19 cellular contexts compared by ENCODE assay signal in genomic region chr3:132805071-132805470, GRCh38.
DNase-seq lines count a peak whose midpoint lies in the region; ATAC-seq and TF ChIP-seq lines count a peak whose summit lies in the region.
"Had no signal": no experiment of that assay in that cellular context is flagged by ENCODE, and none has a peak within 500 bp of the region (broad histone marks: within the 10 kb centered on the region; RNA-seq: fewer than 3 reads in every experiment).

No MANE protein-coding gene starts in this region.

- H3K4me2 ChIP-seq in mesenchymal stem cell (ENCODE audit: low read length, poor library complexity, severe bottlenecking): no peak overlapping the region
- peak overlapping the region; percentile 51 for H3K4me2 ChIP-seq in trophoblast cell (ENCODE audit: low read length)
- H3K4me2 ChIP-seq: A549, BLaER1, GM23338 had no signal

- H3K27ac ChIP-seq in breast epithelium (peak overlapping the region; percentile 8 to 61), mesenchymal stem cell (ENCODE audit: low read length, poor library complexity, severe bottlenecking) (peak overlapping the region; percentile 84), trophoblast cell (ENCODE audit: low read depth, low read length) (peak overlapping the region; percentile 88)
- H3K27ac ChIP-seq: 22Rv1, A549, BLaER1 had no signal

- H3K14ac ChIP-seq in mesenchymal stem cell (ENCODE audit: low read length in 2 of 2) (no peak overlapping the region), trophoblast cell (ENCODE audit: low read length) (peak overlapping the region; percentile 5)

- H3K9me3 Mint-ChIP-seq in MCF 10A (ENCODE audit: unreplicated experiment): no peaks in the 10 kb centered on the region
- H3K9me3 Mint-ChIP-seq: GM23338 had no signal

- no peak for TF ChIP-seq POLR2A in breast epithelium (IDR thresholded peaks at IDR 0.05)

- H3K36me3 ChIP-seq in breast epithelium (no peaks in the 10 kb centered on the region), mesenchymal stem cell (ENCODE audit: control insufficient read depth in 1 of 2, insufficient read depth in 2 of 2, low read depth in 1 of 2, low read length in 2 of 2) (no peaks in the 10 kb centered on the region), trophoblast cell (ENCODE audit: control insufficient read depth in 1 of 2, insufficient read depth in 2 of 2, low read length in 2 of 2) (no peaks in the 10 kb centered on the region)
- H3K36me3 ChIP-seq: BLaER1 had no signal

- H3K79me1 ChIP-seq in mesenchymal stem cell (replicated peaks; ENCODE audit: low read length, poor library complexity, severe bottlenecking) (no peaks in the 10 kb centered on the region), trophoblast cell (ENCODE audit: low read length) (peaks cover 7% of the 10 kb centered on the region)

- H3K18ac ChIP-seq in mesenchymal stem cell (ENCODE audit: low read depth in 1 of 2, low read length in 2 of 2): no peak overlapping the region
- H3K18ac ChIP-seq in trophoblast cell (ENCODE audit: low read length): no peak overlapping the region

- no peak overlapping the region for H4K12ac ChIP-seq in trophoblast cell (ENCODE audit: low read depth, low read length)

- 56% methylated on average over 1 of the region's 1 CpG for WGBS in mesenchymal stem cell
- no CpG with 5 or more reads among the region's 1 CpG for WGBS in trophoblast cell (ENCODE audit: extremely low coverage, insufficient coverage, insufficient read length)

- H2BK15ac ChIP-seq in mesenchymal stem cell (ENCODE audit: low read depth, poor library complexity, severe bottlenecking): no peak overlapping the region

- H2AK5ac ChIP-seq in mesenchymal stem cell (ENCODE audit: low read length, severe bottlenecking): peak overlapping the region; percentile 83
- H2AK5ac ChIP-seq in trophoblast cell (ENCODE audit: low read length): no peak overlapping the region

- no peak overlapping the region for H2BK120ac ChIP-seq in mesenchymal stem cell (ENCODE audit: low read depth, low read length)
- no peak overlapping the region for H2BK120ac ChIP-seq in trophoblast cell (ENCODE audit: insufficient read depth, low read length, poor library complexity)

- H4K8ac ChIP-seq in mesenchymal stem cell (ENCODE audit: low read length): no peak overlapping the region
- no peak overlapping the region for H4K8ac ChIP-seq in trophoblast cell (ENCODE audit: low read depth, low read length)

- H3K4me3 ChIP-seq in breast epithelium (no peak overlapping the region), mesenchymal stem cell (ENCODE audit: insufficient read depth in 1 of 2, low read depth in 1 of 2, low read length in 2 of 2) (no peak overlapping the region), trophoblast cell (ENCODE audit: low read depth, low read length) (no peak overlapping the region)
- H3K4me3 ChIP-seq: A549, BLaER1, GM12878, GM23338 had no signal

- no peak for TF ChIP-seq CTCF in breast epithelium (IDR thresholded peaks at IDR 0.05)
- no peak for TF ChIP-seq CTCF in MCF 10A (IDR thresholded peaks at IDR 0.05; ENCODE audit: unreplicated experiment)

- no peak for DNase-seq in breast epithelium (ENCODE audit: low spot score in 2 of 2)
- DNase-seq in MCF 10A (ENCODE audit: unreplicated experiment): no peak
- DNase-seq in mesenchymal stem cell: no peak
- peak; percentile 10 to 73 for DNase-seq in trophoblast cell
- DNase-seq in posterior cingulate gyrus: no peak
- no peak for DNase-seq in NCI-H69 (lab: John Stamatoyannopoulos, UW)
- DNase-seq: Calu3; CD4-positive, alpha-beta memory T cell; DMS79 treated with DMSO at 0.1 percent for 48 hours; GF-D8; HCEC 1CT had no signal

- no peak overlapping the region for H3K4me3 Mint-ChIP-seq in MCF 10A (ENCODE audit: unreplicated experiment)
- H3K4me3 Mint-ChIP-seq: CD14-positive monocyte; CD4-positive, alpha-beta memory T cell; GM23338 had no signal

- H3K4ac ChIP-seq in mesenchymal stem cell (ENCODE audit: low read depth in 1 of 2, low read length in 2 of 2) (no peak overlapping the region), trophoblast cell (ENCODE audit: low read depth, low read length) (no peak overlapping the region)

- H2AFZ ChIP-seq in mesenchymal stem cell (ENCODE audit: low read depth, low read length) (no peak overlapping the region), trophoblast cell (ENCODE audit: insufficient read depth, low read length, poor library complexity) (no peak overlapping the region)
- H2AFZ ChIP-seq: GM23338 had no signal

- H2BK5ac ChIP-seq in mesenchymal stem cell (ENCODE audit: low read depth, low read length, poor library complexity, severe bottlenecking): peak overlapping the region; percentile 31
- H2BK5ac ChIP-seq in trophoblast cell (ENCODE audit: low read depth, low read length, poor library complexity): peak overlapping the region; percentile 63

- H3K9ac ChIP-seq in mesenchymal stem cell (ENCODE audit: low read length): no peak overlapping the region
- H3K9ac ChIP-seq in trophoblast cell (ENCODE audit: low read length): no peak overlapping the region
- H3K9ac ChIP-seq: BLaER1 had no signal

- intact Hi-C loops in breast epithelium (cut with DNase I; ENCODE audit: low total_unique reads): no loop called here
- intact Hi-C loops in MCF 10A (cut with micrococcal nuclease): no loop called here
- intact Hi-C loops in posterior cingulate gyrus (cut with DNase I): no loop called here

- CTCF ChIA-PET in MCF 10A (lab: Yijun Ruan, JAX): no interaction called here

- H2BK12ac ChIP-seq in mesenchymal stem cell (ENCODE audit: low read length in 2 of 2): no peak overlapping the region
- no peak overlapping the region for H2BK12ac ChIP-seq in trophoblast cell (ENCODE audit: low read length)

- no peaks in the 10 kb centered on the region for H3K27me3 Mint-ChIP-seq in MCF 10A (ENCODE audit: insufficient read depth, unreplicated experiment)
- H3K27me3 Mint-ChIP-seq: CD4-positive, alpha-beta memory T cell had no signal

- ATAC-seq in HG02571 (IDR thresholded peaks at IDR 0.05; ENCODE audit: unreplicated experiment) (no peak), GM19463 (IDR thresholded peaks at IDR 0.05; ENCODE audit: unreplicated experiment) (no peak)
- ATAC-seq: A549, GM12878, GM23338 had no signal

- H3K36me3 Mint-ChIP-seq in MCF 10A (ENCODE audit: insufficient read depth, unreplicated experiment): no peaks in the 10 kb centered on the region
- H3K36me3 Mint-ChIP-seq: CD14-positive monocyte; CD4-positive, alpha-beta memory T cell had no signal

- no peaks in the 10 kb centered on the region for H3K79me2 ChIP-seq in trophoblast cell (ENCODE audit: control insufficient read depth, insufficient read depth, low read length, poor library complexity)

- H3K27me3 ChIP-seq in breast epithelium: no peaks in the 10 kb centered on the region
- no peaks in the 10 kb centered on the region for H3K27me3 ChIP-seq in mesenchymal stem cell (ENCODE audit: control insufficient read depth in 1 of 2, insufficient read depth in 1 of 2, low read length in 2 of 2)
- no peaks in the 10 kb centered on the region for H3K27me3 ChIP-seq in trophoblast cell (ENCODE audit: insufficient read depth, low read length)
- H3K27me3 ChIP-seq: BLaER1 had no signal

- no peak overlapping the region for H3K23ac ChIP-seq in mesenchymal stem cell (ENCODE audit: low read length in 2 of 2)
- H3K23ac ChIP-seq in trophoblast cell (ENCODE audit: low read length): no peak overlapping the region

- BruUV-seq in MCF 10A (replicated peaks; lab: Mats Ljungman, UMichigan): no TSS peak

- H4K91ac ChIP-seq in mesenchymal stem cell (ENCODE audit: low read length) (no peak overlapping the region), trophoblast cell (ENCODE audit: low read depth, low read length) (peak overlapping the region; percentile 35)

- POLR2A ChIA-PET in MCF 10A (lab: Yijun Ruan, JAX): no interaction called here

- H3K27ac Mint-ChIP-seq in MCF 10A (ENCODE audit: low read depth, unreplicated experiment): no peak overlapping the region
- H3K27ac Mint-ChIP-seq: CD14-positive monocyte; CD4-positive, alpha-beta memory T cell; GM23338 had no signal

- H3K4me1 ChIP-seq in breast epithelium (no peaks in the 10 kb centered on the region), mesenchymal stem cell (ENCODE audit: control insufficient read depth, insufficient read depth, low read depth, low read length) (peaks cover 7% of the 10 kb centered on the region), trophoblast cell (ENCODE audit: control insufficient read depth in 1 of 2, insufficient read depth in 2 of 2, low read length in 2 of 2) (peaks cover 6 to 19% of the 10 kb centered on the region in 2 experiments)
- H3K4me1 ChIP-seq: A549 had no signal

- peaks cover 6% of the 10 kb centered on the region for H3K4me1 Mint-ChIP-seq in MCF 10A (ENCODE audit: insufficient read depth, unreplicated experiment)
- H3K4me1 Mint-ChIP-seq: CD14-positive monocyte, GM23338 had no signal

- H3K9me3 ChIP-seq in breast epithelium (no peaks in the 10 kb centered on the region), mesenchymal stem cell (ENCODE audit: control insufficient read depth, low read length) (no peaks in the 10 kb centered on the region), trophoblast cell (ENCODE audit: insufficient read depth, low read depth, low read length) (no peaks in the 10 kb centered on the region)
- H3K9me3 ChIP-seq: A549, BLaER1 had no signal

Comparison
In these comparisons a context has a peak if more than half of its experiments do, and no peak if none do; other contexts are left out.
1. DNase-seq: peak in trophoblast cell (2 of 2); none in breast epithelium (0 of 2), MCF 10A (single experiment), mesenchymal stem cell (single experiment), posterior cingulate gyrus (0 of 10) and NCI-H69 (single experiment).
2. H3K27ac ChIP-seq: peak in every context shown above with its lines; median percentile 88 in trophoblast cell; 84 in mesenchymal stem cell; 34 in breast epithelium.